Comparison of ENCODE assay signal across 8 cellular contexts in the genomic region with DNA sequence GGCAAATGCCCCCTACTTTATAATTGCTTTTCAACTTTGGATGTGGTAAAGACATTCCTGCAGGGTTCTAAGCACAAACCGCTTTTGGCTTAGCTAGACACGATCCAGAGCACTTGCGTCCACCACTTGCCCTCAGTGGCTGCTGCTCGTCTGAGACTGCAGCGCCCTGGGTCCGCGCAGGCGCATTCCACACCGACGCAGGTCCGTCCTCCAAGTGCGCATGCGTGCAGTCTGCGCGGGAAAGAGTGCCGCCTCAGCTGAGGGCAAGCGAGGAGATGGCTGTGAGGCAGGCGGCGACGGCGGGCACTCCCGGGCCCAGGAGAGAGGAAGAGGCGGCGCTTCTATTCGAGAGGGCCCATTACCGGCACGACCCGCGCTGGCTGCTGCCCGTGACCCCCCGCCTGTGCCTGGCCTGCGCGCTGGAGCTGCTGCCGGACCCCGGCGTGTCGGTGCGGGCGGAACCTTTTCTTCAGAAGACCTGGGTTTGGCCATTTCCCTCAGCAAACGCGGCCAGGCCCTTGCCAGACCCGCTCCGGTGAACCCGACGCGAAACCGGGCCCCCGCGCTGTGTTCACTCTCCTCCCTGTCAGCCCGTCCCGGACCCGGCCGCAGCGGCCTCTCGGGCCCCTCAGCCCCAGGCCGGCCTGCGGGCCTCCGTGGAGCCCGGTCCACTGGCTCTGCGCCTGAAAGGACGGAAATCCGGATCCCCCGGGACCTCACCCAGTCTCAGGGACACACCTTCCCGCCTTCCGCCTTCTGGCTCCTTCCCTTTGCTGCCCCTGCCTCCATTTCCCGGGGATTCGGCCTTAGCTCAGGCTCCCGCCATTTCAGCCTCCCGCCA. TPM values are rescaled to one million over a fixed set of nuclear protein-coding genes. Genes with fewer than 3 reads are reported as not detected.
DNase-seq lines count a peak whose midpoint lies in the region; FAIRE-seq and TF ChIP-seq lines count a peak whose summit lies in the region.

A gene with protein sequence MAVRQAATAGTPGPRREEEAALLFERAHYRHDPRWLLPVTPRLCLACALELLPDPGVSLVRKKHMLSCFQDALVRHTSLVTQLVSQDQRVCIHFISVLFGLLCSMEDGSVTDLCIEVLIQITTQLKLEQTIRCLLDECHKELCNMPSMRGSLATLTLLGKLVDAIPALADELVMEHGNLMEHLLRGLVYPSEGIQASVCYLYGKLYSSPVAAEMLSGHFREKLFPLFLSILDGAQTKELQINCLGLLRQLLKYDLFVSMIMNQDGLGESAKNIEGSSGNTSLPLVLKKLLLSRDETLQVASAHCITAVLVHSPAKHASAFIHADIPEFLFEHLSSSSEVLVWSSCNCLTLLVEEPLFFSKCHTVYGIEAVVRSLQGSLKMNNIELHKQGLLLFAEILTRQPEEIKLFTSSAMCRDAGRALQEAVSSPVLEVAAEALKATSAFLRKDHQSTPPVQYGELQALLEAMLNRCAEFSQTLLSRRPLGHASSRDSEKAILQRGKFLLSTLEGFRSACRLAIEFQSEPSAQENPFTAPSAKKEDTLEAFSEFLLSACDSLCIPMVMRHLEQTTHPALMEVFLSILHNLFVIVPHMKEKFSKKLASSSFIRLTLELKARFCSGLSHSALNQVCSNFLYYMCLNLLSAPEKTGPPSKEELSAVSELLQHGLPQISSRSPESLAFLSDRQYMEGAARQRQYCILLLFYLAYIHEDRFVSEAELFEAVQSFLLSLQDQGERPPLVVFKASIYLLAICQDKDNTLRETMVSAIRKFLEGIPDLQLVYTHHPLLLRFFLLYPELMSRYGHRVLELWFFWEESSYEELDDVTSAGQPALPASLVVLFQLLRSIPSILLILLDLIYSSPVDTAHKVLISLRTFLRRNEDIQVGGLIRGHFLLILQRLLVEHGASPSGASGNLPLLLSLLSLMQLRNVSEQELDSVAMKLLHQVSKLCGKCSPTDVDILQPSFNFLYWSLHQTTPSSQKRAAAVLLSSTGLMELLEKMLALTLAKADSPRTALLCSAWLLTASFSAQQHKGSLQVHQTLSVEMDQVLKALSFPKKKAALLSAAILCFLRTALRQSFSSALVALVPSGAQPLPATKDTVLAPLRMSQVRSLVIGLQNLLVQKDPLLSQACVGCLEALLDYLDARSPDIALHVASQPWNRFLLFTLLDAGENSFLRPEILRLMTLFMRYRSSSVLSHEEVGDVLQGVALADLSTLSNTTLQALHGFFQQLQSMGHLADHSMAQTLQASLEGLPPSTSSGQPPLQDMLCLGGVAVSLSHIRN (plus strand): TSS at position 240 of the 841 bp plus-strand sequence. CDS start 36 bp downstream, at position 276.

- no peak for TF ChIP-seq POLR2A in GM12892 (IDR thresholded peaks at IDR 0.05; ENCODE audit: low read depth, low read length)

- DNase-seq in GM12892 (ENCODE audit: insufficient read length) (peak; percentile 93), dermis blood vessel endothelial cell (peak; percentile 86), midbrain (lab: John Stamatoyannopoulos, UW) (peak; percentile 75), LoVo (ENCODE audit: low spot score) (no peak), NOMO-1 (lab: John Stamatoyannopoulos, UW; ENCODE audit: unreplicated experiment in 2 of 2) (no peak), EL (no peak)
- DNase-seq in activated CD4-positive, alpha-beta T cell treated with anti-CD3 and anti-CD28 coated beads, Interleukin-2, amount 50 U/mL, for 4 hours: peak; percentile 87 to 89
- peak; percentile 85 to 86 for DNase-seq in stimulated activated CD8-positive, alpha-beta memory T cell treated with anti-CD3 and anti-CD28 coated beads, Interleukin-15, amount 100 ng/mL, for 48 hours (ENCODE audit: low read depth in 2 of 2)

- FAIRE-seq in GM12892 (lab: Jason Lieb, UNC): peak; percentile 94

RNA-seq across cellular contexts. Expression of the gene that starts here (rescaled TPM):
- 48.9 TPM for polyA plus RNA-seq in GM12892 (2012; ENCODE audit: missing spikeins)
- total RNA-seq in dermis blood vessel endothelial cell: 0.51 and 2.0 TPM in 2 replicates

Comparison
In these comparisons a context has a peak if more than half of its experiments do, and no peak if none do; other contexts are left out.
1. DNase-seq: peak in GM12892 (single experiment), activated CD4-positive, alpha-beta T cell treated with anti-CD3 and anti-CD28 coated beads, Interleukin-2, amount 50 U/mL, for 4 hours (2 of 2), dermis blood vessel endothelial cell (single experiment), midbrain (single experiment) and stimulated activated CD8-positive, alpha-beta memory T cell treated with anti-CD3 and anti-CD28 coated beads, Interleukin-15, amount 100 ng/mL, for 48 hours (2 of 2); none in LoVo (single experiment), NOMO-1 (0 of 2) and EL (single experiment).